Comparison of ENCODE assay signal across 8 cellular contexts in the genomic region with DNA sequence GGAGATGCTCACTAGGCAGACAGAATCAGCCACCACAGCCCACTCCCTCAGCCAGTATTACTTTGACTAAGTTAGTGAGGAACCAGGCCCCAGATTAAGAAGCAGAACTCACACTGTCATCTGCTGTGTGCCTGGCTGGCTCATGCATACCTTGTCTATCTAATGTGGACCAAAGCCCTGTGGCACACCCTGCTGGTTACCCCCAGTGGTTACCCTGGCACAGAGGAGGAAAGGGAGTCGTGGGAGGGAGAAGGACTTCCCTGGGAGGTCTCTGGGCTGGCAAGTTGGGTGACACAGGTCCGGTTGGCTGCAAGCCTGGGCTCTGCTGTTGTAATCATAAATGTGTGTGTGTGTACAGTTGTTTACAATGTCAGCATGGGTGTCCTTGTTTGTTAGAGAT. TPM values are rescaled to one million over a fixed set of nuclear protein-coding genes. Genes with fewer than 3 reads are reported as not detected.
DNase-seq lines count a peak whose midpoint lies in the region; ATAC-seq and TF ChIP-seq lines count a peak whose summit lies in the region.

No MANE protein-coding gene starts in this region.

- no TSS peak for BruUV-seq in PC-9 (replicated peaks; lab: Mats Ljungman, UMichigan)

- CTCF ChIA-PET in CD4-positive, alpha-beta T cell (lab: Charles Lee): interaction anchor here (1.0 to 2.6 kb wide), 3 partner anchors 19 to 152 kb away, joined by 4 to 5 read pairs (median 4); no protein-coding TSS in a partner anchor
- CTCF ChIA-PET in PC-9 (lab: Charles Lee): no interaction called here

- H3K4me1 ChIP-seq in PC-9 (replicated peaks; ENCODE audit: insufficient read depth) (no peaks in the 10 kb centered on the region), mesendoderm (ENCODE audit: control insufficient read depth, low read depth, low read length) (no peaks in the 10 kb centered on the region), esophagus muscularis mucosa (peaks cover 0 to 14% (median 6%) of the 10 kb centered on the region in 4 donors)

- H3K79me2 ChIP-seq in PC-9 (ENCODE audit: low read depth): no peaks in the 10 kb centered on the region
- no peaks in the 10 kb centered on the region for H3K79me2 ChIP-seq in mesendoderm (ENCODE audit: control insufficient read depth, insufficient read depth, low read length)

- H3K36me3 Mint-ChIP-seq in CD4-positive, alpha-beta T cell (ENCODE audit: low read depth): no peaks in the 10 kb centered on the region
- H3K36me3 Mint-ChIP-seq in activated naive CD8-positive, alpha-beta T cell treated with anti-CD3 and anti-CD28 coated beads, Interleukin-2, amount 50 U/mL, for 24 hours (ENCODE audit: low read depth): no peaks in the 10 kb centered on the region

- H3K9me2 ChIP-seq in PC-9 (ENCODE audit: insufficient read depth): no peaks in the 10 kb centered on the region

- H4K8ac ChIP-seq in mesendoderm (ENCODE audit: low read depth, low read length): no peak overlapping the region

- no peaks in the 10 kb centered on the region for H3K79me1 ChIP-seq in mesendoderm (ENCODE audit: low read length)

- H3K4ac ChIP-seq in mesendoderm (ENCODE audit: low read depth, low read length): no peak overlapping the region

- no peak overlapping the region for H3K27ac ChIP-seq in CD4-positive, alpha-beta T cell (ENCODE audit: low read depth, low read length)
- H3K27ac ChIP-seq in PC-9 (no peak overlapping the region), mesendoderm (ENCODE audit: low read depth, low read length) (no peak overlapping the region), esophagus muscularis mucosa (replicated peaks in 1 of 4) (no peak overlapping the region)

- no peak overlapping the region for H3K4me3 ChIP-seq in H7 (ENCODE audit: insufficient read depth, low read depth, low read length)
- no peak overlapping the region for H3K4me3 ChIP-seq in PC-9
- no peak overlapping the region for H3K4me3 ChIP-seq in mesendoderm (ENCODE audit: low read length)
- H3K4me3 ChIP-seq in esophagus muscularis mucosa: no peak overlapping the region

- H3K27me3 Mint-ChIP-seq in CD4-positive, alpha-beta T cell: no peaks in the 10 kb centered on the region
- no peaks in the 10 kb centered on the region for H3K27me3 Mint-ChIP-seq in activated naive CD8-positive, alpha-beta T cell treated with anti-CD3 and anti-CD28 coated beads, Interleukin-2, amount 50 U/mL, for 24 hours

- POLR2A ChIA-PET in CD4-positive, alpha-beta T cell (lab: Charles Lee): interaction anchor here (1.4 to 1.5 kb wide), 3 partner anchors 25 to 86 kb away, joined by 4 to 6 read pairs (median 5); no protein-coding TSS in a partner anchor
- POLR2A ChIA-PET in PC-9 (lab: Charles Lee; ENCODE audit: unreplicated experiment): no interaction called here

- H3K4me1 Mint-ChIP-seq in CD4-positive, alpha-beta T cell (ENCODE audit: low read depth): peaks cover 74% of the 10 kb centered on the region
- H3K4me1 Mint-ChIP-seq in activated naive CD8-positive, alpha-beta T cell treated with anti-CD3 and anti-CD28 coated beads, Interleukin-2, amount 50 U/mL, for 24 hours: peaks cover 57% of the 10 kb centered on the region

- WGBS in mesendoderm (ENCODE audit: extremely low coverage, insufficient coverage, low lambda C conversion rate): no CpG with 5 or more reads among the region's 2 CpGs
- 89% methylated on average over 2 of the region's 2 CpGs for WGBS in esophagus muscularis mucosa

- no peak overlapping the region for H3K23ac ChIP-seq in mesendoderm (ENCODE audit: low read length)

- no peaks in the 10 kb centered on the region for H4K20me1 ChIP-seq in PC-9 (ENCODE audit: insufficient read depth)

- peak overlapping the region; percentile 89 for H3K27ac Mint-ChIP-seq in CD4-positive, alpha-beta T cell
- H3K27ac Mint-ChIP-seq in activated naive CD8-positive, alpha-beta T cell treated with anti-CD3 and anti-CD28 coated beads, Interleukin-2, amount 50 U/mL, for 24 hours: no peak overlapping the region

- no peak overlapping the region for H2BK15ac ChIP-seq in mesendoderm (replicated peaks; ENCODE audit: low read depth)

- peak in 6 of 10 experiments; percentile 27 to 49 (median 35) for DNase-seq in CD4-positive, alpha-beta T cell
- DNase-seq in H7: peak; percentile 68
- peak; percentile 62 to 67 for DNase-seq in PC-9
- peak; percentile 48 for DNase-seq in activated naive CD8-positive, alpha-beta T cell treated with anti-CD3 and anti-CD28 coated beads, Interleukin-2, amount 50 U/mL, for 24 hours
- peak; percentile 44 for DNase-seq in mesendoderm
- no peak for DNase-seq in esophagus muscularis mucosa (ENCODE audit: extremely low spot score)

- peak; percentile 49 for TF ChIP-seq CTCF in CD4-positive, alpha-beta T cell (IDR thresholded peaks at IDR 0.05)
- TF ChIP-seq CTCF in PC-9 (conservative IDR thresholded peaks at IDR 0.05): peak; percentile 75
- no peak for TF ChIP-seq CTCF in esophagus muscularis mucosa (IDR thresholded peaks at IDR 0.05)

- no peak for TF ChIP-seq POLR2A in esophagus muscularis mucosa (IDR thresholded peaks at IDR 0.05; ENCODE audit: low read depth)

- ATAC-seq in CD4-positive, alpha-beta T cell (ENCODE audit: poor library complexity): peak; percentile 66
- peak; percentile 94 for ATAC-seq in activated naive CD8-positive, alpha-beta T cell treated with anti-CD3 and anti-CD28 coated beads, Interleukin-2, amount 50 U/mL, for 24 hours
- ATAC-seq in HG03460 (IDR thresholded peaks at IDR 0.05; ENCODE audit: unreplicated experiment): no peak
- ATAC-seq in HG02571 (IDR thresholded peaks at IDR 0.05; ENCODE audit: unreplicated experiment): no peak

- peak overlapping the region; percentile 15 for H3K56ac ChIP-seq in mesendoderm (ENCODE audit: low read length)

- H3K4me3 Mint-ChIP-seq in CD4-positive, alpha-beta T cell: peak overlapping the region; percentile 78
- H3K4me3 Mint-ChIP-seq in activated naive CD8-positive, alpha-beta T cell treated with anti-CD3 and anti-CD28 coated beads, Interleukin-2, amount 50 U/mL, for 24 hours: peak overlapping the region; percentile 6

- H3K36me3 ChIP-seq in H7 (replicated peaks; ENCODE audit: control insufficient read depth, insufficient read depth, low read length): no peaks in the 10 kb centered on the region
- no peaks in the 10 kb centered on the region for H3K36me3 ChIP-seq in PC-9 (ENCODE audit: low read depth)
- H3K36me3 ChIP-seq in mesendoderm (ENCODE audit: control insufficient read depth, insufficient read depth, low read length): no peaks in the 10 kb centered on the region
- no peaks in the 10 kb centered on the region for H3K36me3 ChIP-seq in esophagus muscularis mucosa

- no peak overlapping the region for H3K18ac ChIP-seq in mesendoderm (ENCODE audit: low read length)

- H2BK5ac ChIP-seq in mesendoderm (ENCODE audit: low read length): no peak overlapping the region

- no peaks in the 10 kb centered on the region for H3K9me3 Mint-ChIP-seq in CD4-positive, alpha-beta T cell
- H3K9me3 Mint-ChIP-seq in activated naive CD8-positive, alpha-beta T cell treated with anti-CD3 and anti-CD28 coated beads, Interleukin-2, amount 50 U/mL, for 24 hours: no peaks in the 10 kb centered on the region

- no peak for TF ChIP-seq EP300 in esophagus muscularis mucosa (IDR thresholded peaks at IDR 0.05)

- intact Hi-C loops in CD4-positive, alpha-beta T cell (cut with DNase I, micrococcal nuclease): loop anchor here in 1 of 2 experiments (2.0 kb wide), 1 partner anchor 147 kb away; no protein-coding TSS in a partner anchor
- intact Hi-C loops in PC-9 (cut with micrococcal nuclease; ENCODE audit: unreplicated experiment): loop anchor here (1.0 to 10.0 kb wide), 5 partner anchors 23 to 395 kb away; no protein-coding TSS in a partner anchor
- intact Hi-C loops in esophagus muscularis mucosa (cut with DNase I): no loop called here

- H3K9me3 ChIP-seq in CD4-positive, alpha-beta T cell (ENCODE audit: control insufficient read depth, low read length): no peaks in the 10 kb centered on the region
- H3K9me3 ChIP-seq in PC-9 (ENCODE audit: insufficient read depth, low read depth): no peaks in the 10 kb centered on the region
- H3K9me3 ChIP-seq in esophagus muscularis mucosa: no peaks in the 10 kb centered on the region

- H3K27me3 ChIP-seq in CD4-positive, alpha-beta T cell (ENCODE audit: control insufficient read depth, insufficient read depth, low read length): no peaks in the 10 kb centered on the region
- H3K27me3 ChIP-seq in H7 (ENCODE audit: control insufficient read depth, insufficient read depth, low read length) (no peaks in the 10 kb centered on the region), PC-9 (ENCODE audit: insufficient read depth, low read depth) (no peaks in the 10 kb centered on the region), mesendoderm (ENCODE audit: insufficient read depth, low read length, poor library complexity) (no peaks in the 10 kb centered on the region), esophagus muscularis mucosa (no peaks in the 10 kb centered on the region)

- H3F3A ChIP-seq in PC-9 (ENCODE audit: insufficient read depth, low read depth): peaks cover 10% of the 10 kb centered on the region; the same call in 1 of the 2 replicates

- H3K4me2 ChIP-seq in PC-9: no peak overlapping the region
- H3K4me2 ChIP-seq in mesendoderm (ENCODE audit: low read length): no peak overlapping the region

- H3K9ac ChIP-seq in mesendoderm (ENCODE audit: low read length): no peak overlapping the region

- no peak overlapping the region for H4K5ac ChIP-seq in mesendoderm (ENCODE audit: low read length)

- no peak overlapping the region for H2BK120ac ChIP-seq in mesendoderm (ENCODE audit: low read depth, low read length)

- H2AFZ ChIP-seq in PC-9: no peak overlapping the region

- no peak overlapping the region for H2AK5ac ChIP-seq in mesendoderm (ENCODE audit: low read length)

RNA-seq across cellular contexts. Expression of a gene that starts 7.5 kb away (rescaled TPM):
- under 1 TPM; 0.16 to 0.31 TPM for total RNA-seq in CD4-positive, alpha-beta T cell
- total RNA-seq in H7 (2014; rRNA removed; shearing (Covaris generic)): not detected in 2 replicates
- 0.24 TPM in 1 of 2 replicates, not detected in the other for total RNA-seq in PC-9 (2021)
- 0.06 TPM for polyA plus RNA-seq in mesendoderm (2013, experiment 1 of 2)
- 0.04 TPM for polyA plus RNA-seq in mesendoderm (2013, experiment 2 of 2)
- under 1 TPM in 2 of 4 donors, not detected in 2; 0.26 to 0.42 TPM for total RNA-seq in esophagus muscularis mucosa

Comparison
In these comparisons a context has a peak if more than half of its experiments do, and no peak if none do; other contexts are left out.
1. ATAC-seq: peak in CD4-positive, alpha-beta T cell (single experiment) and activated naive CD8-positive, alpha-beta T cell treated with anti-CD3 and anti-CD28 coated beads, Interleukin-2, amount 50 U/mL, for 24 hours (single experiment); none in HG03460 (single experiment) and HG02571 (single experiment).
2. CTCF ChIP-seq: peak in CD4-positive, alpha-beta T cell (single experiment) and PC-9 (single experiment); none in esophagus muscularis mucosa (0 of 3).